In the genomic region with DNA sequence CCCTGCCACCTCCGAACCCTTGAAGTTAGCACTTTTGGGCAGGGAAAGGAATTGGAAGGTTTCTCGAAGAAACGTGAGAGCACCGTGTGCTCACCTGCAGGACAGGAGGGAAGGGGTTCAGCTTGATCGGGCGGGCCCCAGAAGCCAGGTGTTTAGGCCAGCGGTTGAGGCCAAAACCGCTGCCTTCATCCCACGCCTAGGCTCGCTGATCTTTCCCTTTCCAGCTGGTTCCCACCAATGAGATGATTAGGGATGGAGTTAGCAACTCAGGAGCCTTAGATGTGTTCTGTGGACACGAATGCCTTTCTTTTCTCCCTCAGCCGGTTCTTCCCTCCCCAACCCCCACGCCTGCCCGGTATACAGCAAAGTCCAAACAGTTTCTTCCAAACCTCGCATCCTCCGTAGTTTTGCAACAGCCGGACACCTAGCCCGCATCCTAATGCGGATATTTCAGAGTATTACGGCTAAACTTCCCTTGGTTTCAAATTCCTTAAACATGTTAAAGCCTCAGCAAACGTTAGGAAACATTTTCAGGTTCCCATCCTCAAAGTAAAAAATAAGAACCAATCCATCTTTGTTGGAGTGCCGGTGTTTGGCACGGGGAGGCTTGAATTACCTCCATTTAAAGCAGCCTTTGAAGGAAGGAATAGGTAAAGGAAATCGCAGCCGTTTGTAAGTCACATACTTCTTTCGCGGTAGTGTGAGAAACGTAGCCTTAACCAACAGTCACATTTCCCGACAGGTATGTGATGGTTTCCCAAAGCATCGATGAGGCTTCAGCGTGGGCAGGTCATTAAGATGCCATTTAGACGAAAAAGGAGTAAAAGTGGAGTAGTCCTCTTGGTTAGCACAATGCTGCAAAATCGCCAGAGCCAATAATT, we compare ENCODE assay signal across 8 cellular contexts. TPM values are rescaled to one million over a fixed set of nuclear protein-coding genes. Genes with fewer than 3 reads are reported as not detected.
DNase-seq lines count a peak whose midpoint lies in the region; ATAC-seq and TF ChIP-seq lines count a peak whose summit lies in the region.

No MANE protein-coding gene starts in this region.

- no peak for TF ChIP-seq CTCF in glutamatergic neuron (IDR thresholded peaks at IDR 0.05; ENCODE audit: partially characterized antibody, unreplicated experiment)

- H3K9me3 Mint-ChIP-seq in activated T-helper 2 cell treated with anti-CD3 and anti-CD28 coated beads, Interferon-gamma antibody, Interleukin-2, Interleukin-4, amounts not matched to agents 10 μg/mL and 5 μg/mL and 100 μg/mL, durations not matched to agents 14 hours and 24 hours and 36 hours: no peaks in the 10 kb centered on the region
- peaks cover 3% of the 10 kb centered on the region for H3K9me3 Mint-ChIP-seq in glutamatergic neuron (ENCODE audit: unreplicated experiment)

- no peaks in the 10 kb centered on the region for H3K36me3 ChIP-seq in MG63

- DNase-seq in Right ventricle myocardium superior (no peak), cardiac septum (ENCODE audit: low spot score) (no peak), MG63 (peak; percentile 6), glutamatergic neuron (no peak), posterior cingulate gyrus (peak in 6 of 10 donors; percentile 18 to 84 (median 60))
- no peak for DNase-seq in activated T-helper 2 cell treated with anti-CD3 and anti-CD28 coated beads, Interferon-gamma antibody, Interleukin-2, Interleukin-4, amounts not matched to agents 10 μg/mL and 5 μg/mL and 100 μg/mL, durations not matched to agents 14 hours and 24 hours and 36 hours (ENCODE audit: low spot score)

- H3K9me3 ChIP-seq in MG63: no peaks in the 10 kb centered on the region

- intact Hi-C loops in Right ventricle myocardium superior (cut with DNase I) (loop anchor here (2.0 to 10.0 kb wide), 2 partner anchors 61 to 129 kb away; no protein-coding TSS in a partner anchor), cardiac septum (cut with DNase I) (loop anchor here (1.0 to 10.0 kb wide), 3 partner anchors 88 to 361 kb away; partner anchors contain the start of gene ZNF326), posterior cingulate gyrus (cut with DNase I) (loop anchor here (1.0 to 10.0 kb wide), 2 partner anchors 61 to 110 kb away; partner anchors contain the start of gene LRRC8B)
- intact Hi-C loops in activated T-helper 2 cell treated with anti-CD3 and anti-CD28 coated beads, Interferon-gamma antibody, Interleukin-2, Interleukin-4, amounts not matched to agents 10 μg/mL and 5 μg/mL and 100 μg/mL, durations not matched to agents 14 hours and 24 hours and 36 hours (cut with micrococcal nuclease): loop anchor here (2.0 to 10.0 kb wide), 5 partner anchors 23 to 361 kb away; partner anchors contain the start of gene ZNF326

- H3K4me1 Mint-ChIP-seq in activated T-helper 2 cell treated with anti-CD3 and anti-CD28 coated beads, Interferon-gamma antibody, Interleukin-2, Interleukin-4, amounts not matched to agents 10 μg/mL and 5 μg/mL and 100 μg/mL, durations not matched to agents 14 hours and 24 hours and 36 hours (ENCODE audit: low read depth): peaks cover 67% of the 10 kb centered on the region
- H3K4me1 Mint-ChIP-seq in glutamatergic neuron (ENCODE audit: low read depth, unreplicated experiment): peaks cover 3% of the 10 kb centered on the region

- peak overlapping the region; percentile 92 for H3K4me3 Mint-ChIP-seq in activated T-helper 2 cell treated with anti-CD3 and anti-CD28 coated beads, Interferon-gamma antibody, Interleukin-2, Interleukin-4, amounts not matched to agents 10 μg/mL and 5 μg/mL and 100 μg/mL, durations not matched to agents 14 hours and 24 hours and 36 hours (ENCODE audit: low read depth)
- peak overlapping the region; percentile 88 for H3K4me3 Mint-ChIP-seq in glutamatergic neuron (ENCODE audit: unreplicated experiment)

- ATAC-seq in Right ventricle myocardium superior (ENCODE audit: poor library complexity) (peak; percentile 8), GM21423 (IDR thresholded peaks at IDR 0.05; ENCODE audit: unreplicated experiment) (no peak), HG03045 (IDR thresholded peaks at IDR 0.05; ENCODE audit: unreplicated experiment) (no peak)

- peak overlapping the region; percentile 86 for H3K27ac Mint-ChIP-seq in activated T-helper 2 cell treated with anti-CD3 and anti-CD28 coated beads, Interferon-gamma antibody, Interleukin-2, Interleukin-4, amounts not matched to agents 10 μg/mL and 5 μg/mL and 100 μg/mL, durations not matched to agents 14 hours and 24 hours and 36 hours
- peak overlapping the region; percentile 31 for H3K27ac Mint-ChIP-seq in glutamatergic neuron (ENCODE audit: unreplicated experiment)

- H3K27me3 Mint-ChIP-seq in activated T-helper 2 cell treated with anti-CD3 and anti-CD28 coated beads, Interferon-gamma antibody, Interleukin-2, Interleukin-4, amounts not matched to agents 10 μg/mL and 5 μg/mL and 100 μg/mL, durations not matched to agents 14 hours and 24 hours and 36 hours (ENCODE audit: low read depth): no peaks in the 10 kb centered on the region
- no peaks in the 10 kb centered on the region for H3K27me3 Mint-ChIP-seq in glutamatergic neuron (ENCODE audit: unreplicated experiment)

- H3K4me3 ChIP-seq in MG63: peak overlapping the region; percentile 71

- peaks cover 49% of the 10 kb centered on the region for H3K36me3 Mint-ChIP-seq in activated T-helper 2 cell treated with anti-CD3 and anti-CD28 coated beads, Interferon-gamma antibody, Interleukin-2, Interleukin-4, amounts not matched to agents 10 μg/mL and 5 μg/mL and 100 μg/mL, durations not matched to agents 14 hours and 24 hours and 36 hours (ENCODE audit: low read depth)
- no peaks in the 10 kb centered on the region for H3K36me3 Mint-ChIP-seq in glutamatergic neuron (ENCODE audit: unreplicated experiment)

- H3K27me3 ChIP-seq in MG63: no peaks in the 10 kb centered on the region

RNA-seq across cellular contexts. Expression of gene LRRC8C, which starts 1.1 kb away (rescaled TPM):
- total RNA-seq in Right ventricle myocardium superior: 5.9 TPM
- total RNA-seq in cardiac septum: 8.3 TPM
- total RNA-seq in MG63 (2014; rRNA removed; shearing (Covaris generic); ENCODE audit: low replicate concordance): 0.05 and 0.43 TPM in 2 replicates
- 56.1 and 56.5 TPM in 2 replicates for total RNA-seq in activated T-helper 2 cell treated with anti-CD3 and anti-CD28 coated beads, Interferon-gamma antibody, Interleukin-2, Interleukin-4, amounts not matched to agents 10 μg/mL and 5 μg/mL and 100 μg/mL, durations not matched to agents 14 hours and 24 hours and 36 hours
- total RNA-seq in glutamatergic neuron (ENCODE audit: unreplicated experiment): 2.6 TPM

Comparison
In these comparisons a context has a peak if more than half of its experiments do, and no peak if none do; other contexts are left out.
1. DNase-seq: peak in MG63 (single experiment) and posterior cingulate gyrus (6 of 10); none in Right ventricle myocardium superior (single experiment), cardiac septum (single experiment), activated T-helper 2 cell treated with anti-CD3 and anti-CD28 coated beads, Interferon-gamma antibody, Interleukin-2, Interleukin-4, amounts not matched to agents 10 μg/mL and 5 μg/mL and 100 μg/mL, durations not matched to agents 14 hours and 24 hours and 36 hours (single experiment) and glutamatergic neuron (single experiment).